Comparison of ENCODE assay signal across 28 cellular contexts in the genomic region with DNA sequence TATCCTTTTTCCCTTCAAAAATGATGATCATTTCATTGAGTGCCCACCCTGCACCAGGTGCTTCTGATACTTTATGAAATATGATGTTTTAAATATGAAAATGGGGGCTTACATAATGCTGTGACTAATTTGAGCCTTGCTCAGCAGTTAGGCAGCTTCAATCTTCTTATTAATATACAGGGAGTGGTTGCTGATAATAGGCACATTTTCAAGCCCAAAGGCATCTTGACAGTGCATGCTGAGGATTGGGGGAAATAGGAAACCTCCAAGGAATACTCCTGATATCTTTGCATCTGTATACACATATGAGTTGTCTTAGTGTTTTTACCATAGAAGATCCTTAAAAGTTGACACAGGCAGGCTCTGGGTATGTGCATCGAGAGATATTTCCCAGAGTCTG.
"Had no signal": no experiment of that assay in that cellular context is flagged by ENCODE, and none has a peak within 500 bp of the region (broad histone marks: within the 10 kb centered on the region; RNA-seq: fewer than 3 reads in every experiment).

No MANE protein-coding gene starts in this region.

- H3K36me3 ChIP-seq: stomach, suprapubic skin, thoracic aorta, thyroid gland, tibial artery, tibial nerve, transverse colon, upper lobe of left lung, upper lobe of right lung, uterus, vagina had no signal

- H3K27ac ChIP-seq: stomach, suprapubic skin, testis, thoracic aorta, thyroid gland, tibial artery, tibial nerve, transverse colon, upper lobe of left lung, upper lobe of right lung, uterus, vagina had no signal

- DNase-seq: stimulated activated CD4-positive, alpha-beta T cell treated with anti-CD3 and anti-CD28 coated beads, Interleukin-2, amount 100 ng/mL, for 48 hours; stimulated activated CD4-positive, alpha-beta T cell treated with anti-CD3 and anti-CD28 coated beads, Interleukin-4, amount 100 ng/mL, for 1 hour; stimulated activated CD4-positive, alpha-beta T cell treated with anti-CD3 and anti-CD28 coated beads, Interleukin-4, amount 100 ng/mL, for 24 hours; stimulated activated CD4-positive, alpha-beta T cell treated with anti-CD3 and anti-CD28 coated beads, Interleukin-4, amount 100 ng/mL, for 4 hours; stimulated activated CD8-positive, alpha-beta memory T cell treated with anti-CD3 and anti-CD28 coated beads, Interleukin-4, amount 100 ng/mL, for 48 hours; stimulated activated naive B cell treated with anti-CD40 and anti-IgM and Interleukin-4, amounts not matched to agents 10 μg/mL and 1 μg/mL and 100 μg/mL, for 72 hours; stimulated activated naive CD4-positive, alpha-beta T cell; stimulated activated naive CD4-positive, alpha-beta T cell treated with Interleukin-2 at 50 U/mL for 16 hours; stimulated activated naive CD8-positive, alpha-beta T cell treated with anti-CD3 and anti-CD28 coated beads, Interleukin-15, amount 100 ng/mL, for 72 hours; stimulated activated naive CD8-positive, alpha-beta T cell treated with anti-CD3 and anti-CD28 coated beads, Interleukin-15, Interleukin-2, amounts not matched to agents 100 U/mL and 50 U/mL, for 24 hours; stomach; substantia nigra; testis; thyroid gland; tibial artery; transverse colon; trophoblast cell; upper lobe of left lung; upper lobe of right lung; uterus had no signal

- H3K4me1 ChIP-seq: stomach, suprapubic skin, testis, thyroid gland, tibial artery, tibial nerve, transverse colon, upper lobe of left lung, upper lobe of right lung, uterus, vagina had no signal

- H3K27me3 ChIP-seq: stomach, suprapubic skin, testis, thyroid gland, tibial artery, tibial nerve, transverse colon, upper lobe of left lung, upper lobe of right lung, uterus, vagina had no signal

- H3K9me3 Mint-ChIP-seq: stimulated activated naive CD8-positive, alpha-beta T cell treated with anti-CD3 and anti-CD28 coated beads, Interleukin-15, Interleukin-2, amounts not matched to agents 100 ng/mL and 50 ng/mL, for 24 hours had no signal

- H3K4me3 ChIP-seq: stomach, suprapubic skin, testis, thoracic aorta, thyroid gland, tibial artery, tibial nerve, transverse colon, upper lobe of left lung, upper lobe of right lung, uterus, vagina had no signal

- H3K27me3 Mint-ChIP-seq: stimulated activated memory B cell treated with anti-CD40 and anti-IgM and Interleukin-4, amounts not matched to agents 10 μg/mL and 1 μg/mL and 100 μg/mL, for 72 hours had no signal

- H3K4me1 Mint-ChIP-seq: stimulated activated effector memory CD8-positive, alpha-beta T cell treated with anti-CD3 and anti-CD28 coated beads, Interleukin-12 subunit alpha, Interleukin-12 subunit beta, amount 100 ng/mL, for 72 hours; stimulated activated memory B cell treated with anti-CD40 and anti-IgM and Interleukin-4, amounts not matched to agents 10 μg/mL and 1 μg/mL and 100 μg/mL, for 72 hours; stimulated activated naive B cell treated with anti-CD40 and anti-IgM and Interleukin-4, amounts not matched to agents 10 μg/mL and 1 μg/mL and 100 μg/mL, for 72 hours; stimulated activated naive CD8-positive, alpha-beta T cell treated with anti-CD3 and anti-CD28 coated beads, Interleukin-15, amount 100 ng/mL, for 72 hours had no signal

- H3K27ac Mint-ChIP-seq: stimulated activated effector memory CD8-positive, alpha-beta T cell treated with anti-CD3 and anti-CD28 coated beads, Interleukin-12 subunit alpha, Interleukin-12 subunit beta, amount 100 ng/mL, for 72 hours; stimulated activated memory B cell treated with anti-CD40 and anti-IgM and Interleukin-4, amounts not matched to agents 10 μg/mL and 1 μg/mL and 100 μg/mL, for 72 hours; stimulated activated naive B cell treated with anti-CD40 and anti-IgM and Interleukin-4, amounts not matched to agents 10 μg/mL and 1 μg/mL and 100 μg/mL, for 72 hours; stimulated activated naive CD8-positive, alpha-beta T cell treated with anti-CD3 and anti-CD28 coated beads, Interleukin-15, Interleukin-2, amounts not matched to agents 100 ng/mL and 50 ng/mL, for 24 hours; type B pancreatic cell had no signal

- H3K4me3 Mint-ChIP-seq: stimulated activated effector memory CD8-positive, alpha-beta T cell treated with anti-CD3 and anti-CD28 coated beads, Interleukin-12 subunit alpha, Interleukin-12 subunit beta, amount 100 ng/mL, for 72 hours; stimulated activated memory B cell treated with anti-CD40 and anti-IgM and Interleukin-4, amounts not matched to agents 10 μg/mL and 1 μg/mL and 100 μg/mL, for 72 hours; stimulated activated naive B cell treated with anti-CD40 and anti-IgM and Interleukin-4, amounts not matched to agents 10 μg/mL and 1 μg/mL and 100 μg/mL, for 72 hours; stimulated activated naive CD8-positive, alpha-beta T cell treated with anti-CD3 and anti-CD28 coated beads, Interleukin-15, amount 100 ng/mL, for 72 hours; stimulated activated naive CD8-positive, alpha-beta T cell treated with anti-CD3 and anti-CD28 coated beads, Interleukin-15, Interleukin-2, amounts not matched to agents 100 ng/mL and 50 ng/mL, for 24 hours; type B pancreatic cell had no signal

- H3K36me3 Mint-ChIP-seq: stimulated activated effector memory CD8-positive, alpha-beta T cell treated with anti-CD3 and anti-CD28 coated beads, Interleukin-12 subunit alpha, Interleukin-12 subunit beta, amount 100 ng/mL, for 72 hours; stimulated activated memory B cell treated with anti-CD40 and anti-IgM and Interleukin-4, amounts not matched to agents 10 μg/mL and 1 μg/mL and 100 μg/mL, for 72 hours; stimulated activated naive B cell treated with anti-CD40 and anti-IgM and Interleukin-4, amounts not matched to agents 10 μg/mL and 1 μg/mL and 100 μg/mL, for 72 hours; type B pancreatic cell had no signal

- ATAC-seq: stimulated activated memory B cell treated with anti-CD40 and anti-IgM and Interleukin-4, amounts not matched to agents 10 μg/mL and 1 μg/mL and 100 μg/mL, for 72 hours; stimulated activated naive B cell treated with anti-CD40 and anti-IgM and Interleukin-4, amounts not matched to agents 10 μg/mL and 1 μg/mL and 100 μg/mL, for 72 hours; stimulated activated naive CD8-positive, alpha-beta T cell treated with anti-CD3 and anti-CD28 coated beads, Interleukin-15, amount 100 ng/mL, for 72 hours; stimulated activated naive CD8-positive, alpha-beta T cell treated with anti-CD3 and anti-CD28 coated beads, Interleukin-15, Interleukin-2, amounts not matched to agents 100 U/mL and 50 U/mL, for 24 hours; upper lobe of right lung had no signal

- H3K9me3 ChIP-seq: stomach, suprapubic skin, testis, thoracic aorta, thyroid gland, tibial artery, tibial nerve, transverse colon, upper lobe of left lung, upper lobe of right lung, uterus, vagina had no signal
